In the genomic region with DNA sequence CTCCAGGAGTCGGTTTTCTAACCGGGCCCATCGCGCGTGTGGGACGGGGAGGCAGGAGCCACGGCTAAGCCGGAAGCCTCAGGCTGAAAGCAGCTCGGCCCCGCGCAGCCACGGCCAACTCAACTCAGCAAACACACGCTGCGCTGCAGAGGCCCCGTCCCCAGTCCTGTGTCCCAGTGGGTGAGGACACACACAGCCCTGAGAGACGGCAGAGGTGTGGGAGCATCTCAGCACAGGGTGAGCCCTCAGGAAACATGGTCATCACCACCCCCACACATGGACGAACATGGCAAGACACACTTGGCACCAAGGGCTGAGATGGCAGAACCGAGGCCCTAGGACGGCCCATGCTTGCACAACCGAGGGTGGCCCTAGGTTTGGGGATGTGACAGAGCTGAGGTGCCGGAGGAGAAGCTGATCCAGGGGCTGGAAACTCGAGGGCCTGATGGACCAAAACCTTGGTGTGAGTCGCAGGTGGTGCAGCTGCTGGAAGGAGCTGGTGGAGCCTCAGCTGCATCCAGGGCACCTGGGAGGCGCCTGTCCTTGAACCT, we compare ENCODE assay signal across 1 cellular context.
TF ChIP-seq lines count a peak whose summit lies in the region.

No MANE protein-coding gene starts in this region.

TF ChIP-seq in SK-N-SH treated with all-trans-retinoic acid at 6 μM for 48 hours, 23 proteins besides CTCF, POLR2A, EP300 and RAD21 (continued from another document):
- TF ChIP-seq, protein P1, sequence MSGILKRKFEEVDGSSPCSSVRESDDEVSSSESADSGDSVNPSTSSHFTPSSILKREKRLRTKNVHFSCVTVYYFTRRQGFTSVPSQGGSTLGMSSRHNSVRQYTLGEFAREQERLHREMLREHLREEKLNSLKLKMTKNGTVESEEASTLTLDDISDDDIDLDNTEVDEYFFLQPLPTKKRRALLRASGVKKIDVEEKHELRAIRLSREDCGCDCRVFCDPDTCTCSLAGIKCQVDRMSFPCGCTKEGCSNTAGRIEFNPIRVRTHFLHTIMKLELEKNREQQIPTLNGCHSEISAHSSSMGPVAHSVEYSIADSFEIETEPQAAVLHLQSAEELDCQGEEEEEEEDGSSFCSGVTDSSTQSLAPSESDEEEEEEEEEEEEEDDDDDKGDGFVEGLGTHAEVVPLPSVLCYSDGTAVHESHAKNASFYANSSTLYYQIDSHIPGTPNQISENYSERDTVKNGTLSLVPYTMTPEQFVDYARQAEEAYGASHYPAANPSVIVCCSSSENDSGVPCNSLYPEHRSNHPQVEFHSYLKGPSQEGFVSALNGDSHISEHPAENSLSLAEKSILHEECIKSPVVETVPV (CRISPR knock-in tag; IDR thresholded peaks at IDR 0.05) = no peak
- TF ChIP-seq ISL1 (CRISPR knock-in tag; IDR thresholded peaks at IDR 0.05) = no peak
- TF ChIP-seq, protein P2, sequence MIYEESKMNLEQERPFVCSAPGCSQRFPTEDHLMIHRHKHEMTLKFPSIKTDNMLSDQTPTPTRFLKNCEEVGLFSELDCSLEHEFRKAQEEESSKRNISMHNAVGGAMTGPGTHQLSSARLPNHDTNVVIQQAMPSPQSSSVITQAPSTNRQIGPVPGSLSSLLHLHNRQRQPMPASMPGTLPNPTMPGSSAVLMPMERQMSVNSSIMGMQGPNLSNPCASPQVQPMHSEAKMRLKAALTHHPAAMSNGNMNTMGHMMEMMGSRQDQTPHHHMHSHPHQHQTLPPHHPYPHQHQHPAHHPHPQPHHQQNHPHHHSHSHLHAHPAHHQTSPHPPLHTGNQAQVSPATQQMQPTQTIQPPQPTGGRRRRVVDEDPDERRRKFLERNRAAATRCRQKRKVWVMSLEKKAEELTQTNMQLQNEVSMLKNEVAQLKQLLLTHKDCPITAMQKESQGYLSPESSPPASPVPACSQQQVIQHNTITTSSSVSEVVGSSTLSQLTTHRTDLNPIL (CRISPR knock-in tag; IDR thresholded peaks at IDR 0.05; ENCODE audit: low read depth) = no peak
- no peak for TF ChIP-seq ESRRG (CRISPR knock-in tag; IDR thresholded peaks at IDR 0.05)
- TF ChIP-seq RARB (CRISPR knock-in tag; IDR thresholded peaks at IDR 0.05) = no peak
- no peak for TF ChIP-seq CSDC2 (CRISPR knock-in tag; IDR thresholded peaks at IDR 0.05)
- TF ChIP-seq ZNF565 (CRISPR knock-in tag; conservative IDR thresholded peaks at IDR 0.05; ENCODE audit: low read depth) = no peak
